ENCODE assay signal across 8 cellular contexts in the genomic region with DNA sequence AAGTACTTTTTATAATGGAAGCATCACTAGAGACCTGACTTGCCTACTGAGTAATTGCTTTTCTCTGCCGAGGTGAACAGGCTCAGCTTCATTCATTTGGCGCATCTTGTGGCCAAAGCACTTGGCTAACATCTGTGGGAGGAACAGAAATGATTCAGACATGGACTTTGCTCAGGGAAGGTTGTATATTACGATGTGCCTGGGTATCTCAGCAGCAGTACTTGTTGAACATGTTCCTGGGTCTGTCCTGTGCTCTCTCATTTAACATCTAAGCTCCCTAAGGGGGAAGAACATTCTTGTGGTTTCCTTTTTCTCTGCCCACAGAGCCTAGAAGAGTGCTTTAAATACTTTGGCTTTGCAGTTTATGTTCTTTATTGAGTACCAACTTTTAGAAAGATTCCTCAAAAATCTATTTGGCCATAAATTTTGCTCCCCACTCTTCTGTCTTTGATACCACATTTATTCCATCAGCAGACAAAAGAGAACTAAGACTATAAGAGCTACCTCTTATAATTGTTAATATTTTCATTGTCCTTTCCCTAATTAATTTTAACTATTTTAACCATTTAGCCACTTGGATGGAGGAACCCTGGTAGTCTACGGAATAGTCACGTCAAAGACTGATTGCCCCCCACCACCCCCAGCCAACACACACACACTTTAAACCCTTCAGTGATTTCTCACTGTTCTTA.
DNase-seq lines count a peak whose midpoint lies in the region; ATAC-seq, FAIRE-seq and TF ChIP-seq lines count a peak whose summit lies in the region.

No MANE protein-coding gene starts in this region.

- peaks cover 13% of the 10 kb centered on the region for H3K4me1 ChIP-seq in lower lobe of right lung

- H3K9me3 ChIP-seq in lower lobe of right lung: no peaks in the 10 kb centered on the region

- ATAC-seq in GM19324 (IDR thresholded peaks at IDR 0.05; ENCODE audit: low FRiP score, unreplicated experiment) (peak; percentile 36), lower lobe of right lung (no peak)

- intact Hi-C loops in lower lobe of right lung (cut with DNase I): no loop called here

- TF ChIP-seq CTCF in lower lobe of right lung (IDR thresholded peaks at IDR 0.05): no peak

- no peak overlapping the region for H3K4me3 ChIP-seq in Jurkat, Clone E6-1 (ENCODE audit: low read length)
- no peak overlapping the region for H3K4me3 ChIP-seq in lower lobe of right lung

- H3K27me3 ChIP-seq in lower lobe of right lung (ENCODE audit: low read depth): no peaks in the 10 kb centered on the region

- peak; percentile 34 for DNase-seq in A172 (ENCODE audit: low spot score)
- DNase-seq in Jurkat, Clone E6-1 (ENCODE audit: low read depth, low spot score): peak; percentile 49
- no peak for DNase-seq in NCI-H510A treated with DMSO at 0.1 percent for 48 hours (lab: John Stamatoyannopoulos, UW)
- DNase-seq in activated effector memory CD4-positive, alpha-beta T cell treated with anti-CD3 and anti-CD28 coated beads, Interleukin-2, amount 50 U/mL, for 16 hours: no peak
- no peak for DNase-seq in NCI-H345 (lab: John Stamatoyannopoulos, UW)
- no peak for DNase-seq in lower lobe of right lung

- H3K27ac ChIP-seq in lower lobe of right lung: no peak overlapping the region

- H3K36me3 ChIP-seq in lower lobe of right lung: no peaks in the 10 kb centered on the region

- FAIRE-seq in colon (lab: Jason Lieb, UNC): peak; percentile 14

Comparison
In these comparisons a context has a peak if more than half of its experiments do, and no peak if none do; other contexts are left out.
1. DNase-seq: peak in A172 (single experiment) and Jurkat, Clone E6-1 (single experiment); none in NCI-H510A treated with DMSO at 0.1 percent for 48 hours (single experiment), activated effector memory CD4-positive, alpha-beta T cell treated with anti-CD3 and anti-CD28 coated beads, Interleukin-2, amount 50 U/mL, for 16 hours (single experiment), NCI-H345 (single experiment) and lower lobe of right lung (single experiment).